ENCODE assay signal across 8 cellular contexts in genomic region chr2:169363570-169364150, GRCh38. TPM values are rescaled to one million over a fixed set of nuclear protein-coding genes. Genes with fewer than 3 reads are reported as not detected.
DNase-seq lines count a peak whose midpoint lies in the region; ATAC-seq and TF ChIP-seq lines count a peak whose summit lies in the region.

No MANE protein-coding gene starts in this region.

- TF ChIP-seq CTCF in GM12872 (IDR thresholded peaks at IDR 0.05; ENCODE audit: insufficient read depth, low read depth, low read length): 0 out of 3 replicates have a peak, but pooled peaks have one; percentile 6
- TF ChIP-seq CTCF in choroid plexus epithelial cell (conservative IDR thresholded peaks at IDR 0.05; ENCODE audit: low read depth, low read length): no peak
- no peak for TF ChIP-seq CTCF in lung (IDR thresholded peaks at IDR 0.05; ENCODE audit: control extremely low read depth, extremely low read depth)

- H3K27ac Mint-ChIP-seq in T-helper 1 cell treated with Interleukin-12 subunit alpha and Interleukin-12 subunit beta and Interleukin-4 antibody, amounts not matched to agents 30 μg/mL and 1 μg/mL, for 36 hours: peak overlapping the region; percentile 50

- DNase-seq in choroid plexus epithelial cell (ENCODE audit: low read depth) (peak; percentile 23), lung (ENCODE audit: low spot score) (peak; percentile 58), NCI-H1930 (lab: John Stamatoyannopoulos, UW) (no peak), COLO829 (ENCODE audit: low spot score) (no peak)
- DNase-seq in stimulated activated CD8-positive, alpha-beta memory T cell treated with anti-CD3 and anti-CD28 coated beads, Interleukin-4, amount 100 ng/mL, for 48 hours: peak; percentile 62

- H3K36me3 Mint-ChIP-seq in T-helper 1 cell treated with Interleukin-12 subunit alpha and Interleukin-12 subunit beta and Interleukin-4 antibody, amounts not matched to agents 30 μg/mL and 1 μg/mL, for 36 hours (ENCODE audit: low read depth): no peaks in the 10 kb centered on the region

- H3K27ac ChIP-seq in lung (ENCODE audit: low read depth in 1 of 2, low read length in 1 of 2): peak overlapping the region in 1 of 2 donors; percentile 66

- peak overlapping the region; percentile 87 for H3K4me3 Mint-ChIP-seq in T-helper 1 cell treated with Interleukin-12 subunit alpha and Interleukin-12 subunit beta and Interleukin-4 antibody, amounts not matched to agents 30 μg/mL and 1 μg/mL, for 36 hours

- H3K27me3 Mint-ChIP-seq in T-helper 1 cell treated with Interleukin-12 subunit alpha and Interleukin-12 subunit beta and Interleukin-4 antibody, amounts not matched to agents 30 μg/mL and 1 μg/mL, for 36 hours (ENCODE audit: low read depth): peaks cover 53% of the 10 kb centered on the region

- no peaks in the 10 kb centered on the region for H3K9me3 ChIP-seq in lung (ENCODE audit: control insufficient read depth in 2 of 2, insufficient read depth in 1 of 2, low read length in 1 of 2)

- 1% methylated on average over 26 of the region's 26 CpGs for WGBS in lung, 2 donors

- peaks cover 31% of the 10 kb centered on the region for H3K4me1 Mint-ChIP-seq in T-helper 1 cell treated with Interleukin-12 subunit alpha and Interleukin-12 subunit beta and Interleukin-4 antibody, amounts not matched to agents 30 μg/mL and 1 μg/mL, for 36 hours (ENCODE audit: low read depth)

- H3K27me3 ChIP-seq in lung (ENCODE audit: control insufficient read depth, insufficient read depth): no peaks in the 10 kb centered on the region

- H3K9me3 Mint-ChIP-seq in T-helper 1 cell treated with Interleukin-12 subunit alpha and Interleukin-12 subunit beta and Interleukin-4 antibody, amounts not matched to agents 30 μg/mL and 1 μg/mL, for 36 hours: peaks cover under 1% of the 10 kb centered on the region

- H3K4me1 ChIP-seq in lung (ENCODE audit: control insufficient read depth in 2 of 2, insufficient read depth in 2 of 2, low read length in 2 of 2): peaks cover 0 to 21% of the 10 kb centered on the region in 2 donors

- no peaks in the 10 kb centered on the region for H3K36me3 ChIP-seq in lung (ENCODE audit: control insufficient read depth in 2 of 2, insufficient read depth in 2 of 2, low read length in 2 of 2)

- ATAC-seq in HG02981 (IDR thresholded peaks at IDR 0.05; ENCODE audit: unreplicated experiment) (peak; percentile 39), lung (ENCODE audit: insufficient read depth, low FRiP score) (peak; percentile 14)

- peak overlapping the region; percentile 58 for H3K4me3 ChIP-seq in choroid plexus epithelial cell (ENCODE audit: low read depth, low read length)
- H3K4me3 ChIP-seq in lung: peak overlapping the region; percentile 41

RNA-seq across cellular contexts. Expression of gene LRP2, which starts 1.3 kb away (rescaled TPM):
- 10 to 100 TPM; 25.8 to 39.5 TPM for total RNA-seq in lung
- 1 to 10 TPM; 2.4 to 5.9 TPM for polyA plus RNA-seq in lung

Comparison
In these comparisons a context has a peak if more than half of its experiments do, and no peak if none do; other contexts are left out.
1. DNase-seq: peak in choroid plexus epithelial cell (single experiment), lung (single experiment) and stimulated activated CD8-positive, alpha-beta memory T cell treated with anti-CD3 and anti-CD28 coated beads, Interleukin-4, amount 100 ng/mL, for 48 hours (single experiment); none in NCI-H1930 (0 of 2) and COLO829 (single experiment).